ENCODE assay signal across 1 cellular context in the genomic region with DNA sequence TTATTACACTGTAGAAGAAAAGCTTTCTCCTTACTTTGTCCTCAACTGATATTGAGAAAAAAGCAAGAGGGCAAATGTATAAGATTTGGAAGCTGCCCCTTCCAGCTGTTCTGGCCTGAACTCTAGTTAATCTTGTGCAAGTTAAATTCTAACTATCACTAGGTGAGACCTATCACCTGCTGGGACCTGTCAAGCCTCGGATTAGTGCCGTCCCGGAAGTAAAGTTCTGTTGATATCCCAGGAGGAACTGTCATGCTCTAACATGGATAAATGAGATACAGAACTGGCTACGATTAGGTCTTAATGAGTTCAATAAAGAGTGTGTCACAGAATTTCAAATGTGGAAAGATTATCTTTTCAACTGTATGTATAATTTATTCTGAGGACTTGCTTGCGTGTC.
TF ChIP-seq lines count a peak whose summit lies in the region.

No MANE protein-coding gene starts in this region.

TF ChIP-seq in GM12878, 131 proteins besides CTCF, POLR2A, EP300 and RAD21 (continued from another document):
- TF ChIP-seq POLR2AphosphoS5 (IDR thresholded peaks at IDR 0.05; ENCODE audit: low read length) = no peak
- TF ChIP-seq NR2F1 (conservative IDR thresholded peaks at IDR 0.05) = no peak
- no peak for TF ChIP-seq ASH2L (IDR thresholded peaks at IDR 0.05; ENCODE audit: borderline replicate concordance, low read depth)
- TF ChIP-seq, protein P1, sequence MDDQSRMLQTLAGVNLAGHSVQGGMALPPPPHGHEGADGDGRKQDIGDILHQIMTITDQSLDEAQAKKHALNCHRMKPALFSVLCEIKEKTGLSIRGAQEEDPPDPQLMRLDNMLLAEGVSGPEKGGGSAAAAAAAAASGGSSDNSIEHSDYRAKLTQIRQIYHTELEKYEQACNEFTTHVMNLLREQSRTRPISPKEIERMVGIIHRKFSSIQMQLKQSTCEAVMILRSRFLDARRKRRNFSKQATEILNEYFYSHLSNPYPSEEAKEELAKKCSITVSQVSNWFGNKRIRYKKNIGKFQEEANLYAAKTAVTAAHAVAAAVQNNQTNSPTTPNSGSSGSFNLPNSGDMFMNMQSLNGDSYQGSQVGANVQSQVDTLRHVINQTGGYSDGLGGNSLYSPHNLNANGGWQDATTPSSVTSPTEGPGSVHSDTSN (IDR thresholded peaks at IDR 0.05; ENCODE audit: insufficient replicate concordance, low read depth, low read length) = no peak
